ENCODE assay signal across 2 cellular contexts in genomic region chr7:1567893-1568292, GRCh38.
TF ChIP-seq lines count a peak whose summit lies in the region.

No MANE protein-coding gene starts in this region.

TF ChIP-seq in IMR-90, 13 proteins besides CTCF, POLR2A, EP300 and RAD21:
- TF ChIP-seq SMC3 (IDR thresholded peaks at IDR 0.05; ENCODE audit: low read depth, low read length) (no peak), NFE2L2 (IDR thresholded peaks at IDR 0.05; ENCODE audit: low read depth, low read length) (0 out of 2 replicates have a peak, but pooled peaks have one; percentile 12), BHLHE40 (IDR thresholded peaks at IDR 0.05; ENCODE audit: low read depth, low read length) (peak; percentile 95), MAFK (IDR thresholded peaks at IDR 0.05; ENCODE audit: low read depth, low read length) (no peak), MAZ (IDR thresholded peaks at IDR 0.05; ENCODE audit: borderline replicate concordance, low read depth, low read length) (0 out of 2 replicates have a peak, but pooled peaks have one; percentile 14), USF2 (IDR thresholded peaks at IDR 0.05; ENCODE audit: low read depth, low read length) (peak; percentile 13; the same call in 1 of the 2 replicates), FOS (IDR thresholded peaks at IDR 0.05; ENCODE audit: low read depth, low read length) (peak; percentile 80), CEBPB (IDR thresholded peaks at IDR 0.05; ENCODE audit: low read depth, low read length) (no peak), MXI1 (IDR thresholded peaks at IDR 0.05; ENCODE audit: borderline replicate concordance, low read depth, low read length) (peak; percentile 40; the same call in 1 of the 2 replicates)

TF ChIP-seq in K562, 482 proteins besides CTCF, POLR2A, EP300 and RAD21:
- no peak for TF ChIP-seq CHAMP1 (IDR thresholded peaks at IDR 0.05)
- TF ChIP-seq PKNOX1 (IDR thresholded peaks at IDR 0.05), result no peak
- TF ChIP-seq NR4A1 (CRISPR knock-in tag; IDR thresholded peaks at IDR 0.05), result no peak
- no peak for TF ChIP-seq NR4A1 (tag; IDR thresholded peaks at IDR 0.05)
- no peak for TF ChIP-seq CHD2 (IDR thresholded peaks at IDR 0.05; ENCODE audit: low read depth, low read length)
- no peak for TF ChIP-seq RBM22 (IDR thresholded peaks at IDR 0.05; ENCODE audit: low read depth, low read length, poor library complexity, severe bottlenecking)
- no peak for TF ChIP-seq ESRRA (IDR thresholded peaks at IDR 0.05; ENCODE audit: borderline replicate concordance, low read depth)
- TF ChIP-seq AFF4 (CRISPR knock-in tag; IDR thresholded peaks at IDR 0.05), result no peak
- no peak for TF ChIP-seq OTX1 (CRISPR knock-in tag; IDR thresholded peaks at IDR 0.05)
- no peak for TF ChIP-seq HDAC2 (IDR thresholded peaks at IDR 0.05)
- no peak for TF ChIP-seq ILK (tag; IDR thresholded peaks at IDR 0.05; ENCODE audit: borderline replicate concordance, low read depth)
- no peak for TF ChIP-seq RCOR1 (IDR thresholded peaks at IDR 0.05; ENCODE audit: borderline replicate concordance in 1 of 2, low read depth in 2 of 2, low read length in 2 of 2)
- TF ChIP-seq FUS (optimal IDR thresholded peaks at IDR 0.05; ENCODE audit: low read depth, low read length), result no peak
